In genomic region chrX:153972368-153973126, GRCh38 we compare ENCODE assay signal across 8 cellular contexts. TPM values are rescaled to one million over a fixed set of nuclear protein-coding genes. Genes with fewer than 3 reads are reported as not detected.
A peak's percentile ranks its signal among the peaks of the same experiment; 100 is the strongest.
DNase-seq lines count a peak whose midpoint lies in the region; ATAC-seq, FAIRE-seq and TF ChIP-seq lines count a peak whose summit lies in the region.

Gene TMEM187, plus strand, starts transcription at chrX:153972754. Its CDS starts 9,309 bp downstream, at chrX:153982063.

- H3K36me3 ChIP-seq in SU-DHL-6 (ENCODE audit: low read length) = 0 out of 2 replicates have a peak, but pooled peaks cover 4% of the 10 kb centered on the region
- H3K36me3 ChIP-seq in cardiac muscle cell = peaks cover 2% of the 10 kb centered on the region
- H3K36me3 ChIP-seq in trophoblast cell (ENCODE audit: control insufficient read depth in 1 of 2, insufficient read depth in 2 of 2, low read length in 2 of 2) = peaks cover 10 to 12% of the 10 kb centered on the region in 2 experiments
- H3K36me3 ChIP-seq in tibial nerve = no peaks in the 10 kb centered on the region

- peak within 1 kb of the TSS; percentile 95 for H3K14ac ChIP-seq in trophoblast cell (ENCODE audit: low read length)

- peaks cover 15% of the 10 kb centered on the region for H3K36me3 Mint-ChIP-seq in activated naive CD8-positive, alpha-beta T cell treated with anti-CD3 and anti-CD28 coated beads, Interleukin-2, amount 50 U/mL, for 24 hours (ENCODE audit: low read depth)

- H2BK5ac ChIP-seq in trophoblast cell (ENCODE audit: low read depth, low read length, poor library complexity) = peak within 1 kb of the TSS; percentile 99

- peak within 1 kb of the TSS; percentile 96 for H3K4me2 ChIP-seq in SU-DHL-6 (ENCODE audit: low read depth, low read length, poor library complexity, severe bottlenecking)
- H3K4me2 ChIP-seq in trophoblast cell (ENCODE audit: low read length) = peak within 1 kb of the TSS; percentile 81

- H3K27ac ChIP-seq in SU-DHL-6 (ENCODE audit: low read depth, low read length) (peak within 1 kb of the TSS; percentile 99), cardiac muscle cell (peak within 1 kb of the TSS; percentile 100), trophoblast cell (ENCODE audit: low read depth, low read length) (peak within 1 kb of the TSS; percentile 99), tibial nerve (peak within 1 kb of the TSS; percentile 95 to 98 (median 97))

- H4K20me1 ChIP-seq in SU-DHL-6 (ENCODE audit: low read depth, low read length) = peaks cover 9% of the 10 kb centered on the region; the same call in 1 of the 2 replicates

- peak; percentile 50 for ATAC-seq in HG02840 (IDR thresholded peaks at IDR 0.05; ENCODE audit: low FRiP score, unreplicated experiment)
- ATAC-seq in activated naive CD8-positive, alpha-beta T cell treated with anti-CD3 and anti-CD28 coated beads, Interleukin-2, amount 50 U/mL, for 24 hours = peak; percentile 66

- peaks cover 21% of the 10 kb centered on the region for H3K79me1 ChIP-seq in trophoblast cell (ENCODE audit: low read length)

- peak within 1 kb of the TSS; percentile 96 for H3K4me3 ChIP-seq in SU-DHL-6 (ENCODE audit: insufficient read depth, low read length, poor library complexity, severe bottlenecking)
- peak within 1 kb of the TSS; percentile 77 for H3K4me3 ChIP-seq in cardiac muscle cell
- H3K4me3 ChIP-seq in trophoblast cell (ENCODE audit: low read depth, low read length) = peak within 1 kb of the TSS; percentile 98
- peak within 1 kb of the TSS; percentile 64 to 95 (median 78) for H3K4me3 ChIP-seq in tibial nerve

- H3K9ac ChIP-seq in SU-DHL-6 (ENCODE audit: low read length) (peak within 1 kb of the TSS; percentile 100), trophoblast cell (ENCODE audit: low read length) (peak within 1 kb of the TSS; percentile 99)

- peak within 1 kb of the TSS; percentile 9 for H2AFZ ChIP-seq in SU-DHL-6 (ENCODE audit: low read depth, low read length, severe bottlenecking)
- H2AFZ ChIP-seq in trophoblast cell (ENCODE audit: insufficient read depth, low read length, poor library complexity) = peak within 1 kb of the TSS; percentile 88

- peak within 1 kb of the TSS; percentile 89 for H4K8ac ChIP-seq in trophoblast cell (ENCODE audit: low read depth, low read length)

- H3K4me1 ChIP-seq in cardiac muscle cell (ENCODE audit: low read depth) (no peaks in the 10 kb centered on the region), trophoblast cell (ENCODE audit: control insufficient read depth in 1 of 2, insufficient read depth in 2 of 2, low read length in 2 of 2) (peaks cover 7 to 12% of the 10 kb centered on the region in 2 experiments), tibial nerve (peaks cover 0 to 38% (median 19%) of the 10 kb centered on the region in 4 donors)

- H3K4me1 Mint-ChIP-seq in activated naive CD8-positive, alpha-beta T cell treated with anti-CD3 and anti-CD28 coated beads, Interleukin-2, amount 50 U/mL, for 24 hours = peaks cover 30% of the 10 kb centered on the region

- peak within 1 kb of the TSS; percentile 92 for H3K4ac ChIP-seq in trophoblast cell (ENCODE audit: low read depth, low read length)

- DNase-seq in GM12892 (ENCODE audit: insufficient read length) (peak; percentile 93), NCI-H1417 treated with DMSO at 0.1 percent for 48 hours (lab: John Stamatoyannopoulos, UW) (peak; percentile 76), cardiac muscle cell (ENCODE audit: low read depth in 1 of 2, low spot score in 1 of 2) (peak; percentile 85 to 86), trophoblast cell (peak; percentile 80 to 97), tibial nerve (ENCODE audit: low spot score in 2 of 2) (peak; percentile 61 to 65)
- DNase-seq in activated naive CD8-positive, alpha-beta T cell treated with anti-CD3 and anti-CD28 coated beads, Interleukin-2, amount 50 U/mL, for 24 hours = peak; percentile 87

- TF ChIP-seq CTCF in SU-DHL-6 (IDR thresholded peaks at IDR 0.05; ENCODE audit: insufficient read depth, low read length, poor library complexity, severe bottlenecking) (no peak), cardiac muscle cell (IDR thresholded peaks at IDR 0.05; ENCODE audit: low read depth, low read length) (no peak), tibial nerve (IDR thresholded peaks at IDR 0.05) (peak in 1 of 5 experiments; percentile 29)

- H3K4me3 Mint-ChIP-seq in activated naive CD8-positive, alpha-beta T cell treated with anti-CD3 and anti-CD28 coated beads, Interleukin-2, amount 50 U/mL, for 24 hours = peak within 1 kb of the TSS; percentile 99

- TF ChIP-seq POLR2A in GM12892 (IDR thresholded peaks at IDR 0.05; ENCODE audit: low read depth, low read length) = peak; percentile 70; the same call in 1 of the 2 replicates
- peak; percentile 63 to 75 for TF ChIP-seq POLR2A in tibial nerve (IDR thresholded peaks at IDR 0.05)

- peaks cover 4% of the 10 kb centered on the region; the same call in 1 of the 2 replicates for H3F3A ChIP-seq in SU-DHL-6 (ENCODE audit: insufficient read depth)

- TF ChIP-seq EP300 in tibial nerve (IDR thresholded peaks at IDR 0.05) = no peak

- H4K12ac ChIP-seq in trophoblast cell (ENCODE audit: low read depth, low read length) = peak within 1 kb of the TSS; percentile 99

- H3K9me2 ChIP-seq in SU-DHL-6 (replicated peaks; ENCODE audit: insufficient read depth, low read length) = no peaks in the 10 kb centered on the region

- H3K9me3 ChIP-seq in SU-DHL-6 (ENCODE audit: insufficient read depth, low read length) (no peaks in the 10 kb centered on the region), cardiac muscle cell (ENCODE audit: low read depth) (no peaks in the 10 kb centered on the region), trophoblast cell (ENCODE audit: insufficient read depth, low read depth, low read length) (no peaks in the 10 kb centered on the region), tibial nerve (no peaks in the 10 kb centered on the region)

- no peaks in the 10 kb centered on the region for H3K27me3 Mint-ChIP-seq in activated naive CD8-positive, alpha-beta T cell treated with anti-CD3 and anti-CD28 coated beads, Interleukin-2, amount 50 U/mL, for 24 hours

- H3K9me3 Mint-ChIP-seq in activated naive CD8-positive, alpha-beta T cell treated with anti-CD3 and anti-CD28 coated beads, Interleukin-2, amount 50 U/mL, for 24 hours = no peaks in the 10 kb centered on the region

- peaks cover 39% of the 10 kb centered on the region for H3K79me2 ChIP-seq in SU-DHL-6 (ENCODE audit: insufficient read depth, low read length)
- H3K79me2 ChIP-seq in trophoblast cell (ENCODE audit: control insufficient read depth, insufficient read depth, low read length, poor library complexity) = peaks cover 36% of the 10 kb centered on the region

- H3K23ac ChIP-seq in trophoblast cell (ENCODE audit: low read length) = no peak within 1 kb of the TSS

- H3K27me3 ChIP-seq in SU-DHL-6 (ENCODE audit: low read length) = no peaks in the 10 kb centered on the region
- H3K27me3 ChIP-seq in cardiac muscle cell = no peaks in the 10 kb centered on the region
- no peaks in the 10 kb centered on the region for H3K27me3 ChIP-seq in trophoblast cell (ENCODE audit: insufficient read depth, low read length)
- no peaks in the 10 kb centered on the region for H3K27me3 ChIP-seq in tibial nerve

- H4K91ac ChIP-seq in trophoblast cell (ENCODE audit: low read depth, low read length) = peak within 1 kb of the TSS; percentile 96

- H2BK120ac ChIP-seq in trophoblast cell (ENCODE audit: insufficient read depth, low read length, poor library complexity) = peak within 1 kb of the TSS; percentile 77

- WGBS in trophoblast cell (ENCODE audit: extremely low coverage, insufficient coverage, insufficient read length) = no CpG with 5 or more reads among the region's 103 CpGs
- 0 to 10% methylated on average over 2 to 34 of the region's 103 CpGs for WGBS in tibial nerve, 2 donors

- peak within 1 kb of the TSS; percentile 99 for H3K18ac ChIP-seq in trophoblast cell (ENCODE audit: low read length)

- H2AK5ac ChIP-seq in trophoblast cell (ENCODE audit: low read length) = peak within 1 kb of the TSS; percentile 99

- H2BK12ac ChIP-seq in trophoblast cell (ENCODE audit: low read length) = no peak within 1 kb of the TSS

- no peak for FAIRE-seq in GM12892 (lab: Jason Lieb, UNC)

- peak within 1 kb of the TSS; percentile 100 for H3K27ac Mint-ChIP-seq in activated naive CD8-positive, alpha-beta T cell treated with anti-CD3 and anti-CD28 coated beads, Interleukin-2, amount 50 U/mL, for 24 hours

RNA-seq across cellular contexts. Expression of gene TMEM187, which starts in this region (rescaled TPM):
- 2.2 TPM for polyA plus RNA-seq in GM12892 (2012; ENCODE audit: missing spikeins)
- 12.9 and 13.4 TPM in 2 replicates for total RNA-seq in cardiac muscle cell
- polyA plus RNA-seq in cardiac muscle cell = 12.9 and 14.6 TPM in 2 replicates
- 4.9 and 5.0 TPM in 2 replicates for polyA plus RNA-seq in trophoblast cell (2013)
- 10 to 100 TPM in 2 of 4 donors, 1 to 10 TPM in 2; 4.2 to 16.4 (median 9.6) TPM for total RNA-seq in tibial nerve

Comparison
In these comparisons a context has a peak if more than half of its experiments do, and no peak if none do; other contexts are left out.
1. Peak in every context shown above with its lines: DNase-seq, ATAC-seq, H3K4me3 ChIP-seq and H3K27ac ChIP-seq.